In genomic region chr13:114067381-114067885, GRCh38 we compare ENCODE assay signal across 8 cellular contexts.
DNase-seq lines count a peak whose midpoint lies in the region; ATAC-seq and TF ChIP-seq lines count a peak whose summit lies in the region.

No MANE protein-coding gene starts in this region.

- peak overlapping the region; percentile 88 for H3K27ac Mint-ChIP-seq in activated T-helper 1 cell treated with anti-CD3 and anti-CD28 coated beads, Interleukin-12 subunit alpha, Interleukin-12 subunit beta, Interleukin-2, Interleukin-4 antibody, amounts not matched to agents 30 ng/mL and 10 ng/mL and 1 ng/mL, durations not matched to agents 14 hours and 24 hours and 36 hours

- H3K27me3 ChIP-seq in upper lobe of left lung (no peaks in the 10 kb centered on the region), A673 (replicated peaks; ENCODE audit: insufficient read depth, low read depth, low read length, poor library complexity) (no peaks in the 10 kb centered on the region)

- DNase-seq in GM04503 (ENCODE audit: low read depth) (peak; percentile 82), HS-5 (ENCODE audit: low read depth) (peak; percentile 25), upper lobe of left lung (no peak), A673 (ENCODE audit: low spot score) (no peak), HEK293T (ENCODE audit: extremely low spot score) (no peak)
- no peak for DNase-seq in activated T-helper 1 cell treated with anti-CD3 and anti-CD28 coated beads, Interleukin-12 subunit alpha, Interleukin-12 subunit beta, Interleukin-2, Interleukin-4 antibody, amounts not matched to agents 30 ng/mL and 10 ng/mL and 1 ng/mL, durations not matched to agents 14 hours and 24 hours and 36 hours (ENCODE audit: low spot score)

- H3K4me1 ChIP-seq in mesodermal cell (ENCODE audit: control insufficient read depth, insufficient read depth, low read length, poor library complexity, severe bottlenecking) (peaks cover 51% of the 10 kb centered on the region), upper lobe of left lung (peaks cover 57 to 68% (median 64%) of the 10 kb centered on the region in 4 donors), A673 (ENCODE audit: insufficient read depth, low read length, poor library complexity, severe bottlenecking) (peaks cover 27% of the 10 kb centered on the region)

- TF ChIP-seq EP300 in upper lobe of left lung (IDR thresholded peaks at IDR 0.05): no peak

- no peak for TF ChIP-seq POLR2A in upper lobe of left lung (IDR thresholded peaks at IDR 0.05)

- peak overlapping the region; percentile 2 for H3K27ac ChIP-seq in mesodermal cell (ENCODE audit: low read depth, low read length, severe bottlenecking)
- peak overlapping the region; percentile 88 to 98 (median 93) for H3K27ac ChIP-seq in upper lobe of left lung
- no peak overlapping the region for H3K27ac ChIP-seq in A673 (ENCODE audit: low read depth, low read length, poor library complexity, severe bottlenecking)

- 87 to 98% methylated on average over 4 to 7 of the region's 9 CpGs for WGBS in mesodermal cell (ENCODE audit: insufficient coverage in 2 of 2), 2 experiments
- 56 to 61% methylated on average over 9 of the region's 9 CpGs for WGBS in upper lobe of left lung, 2 donors

- H3K27me3 Mint-ChIP-seq in activated T-helper 1 cell treated with anti-CD3 and anti-CD28 coated beads, Interleukin-12 subunit alpha, Interleukin-12 subunit beta, Interleukin-2, Interleukin-4 antibody, amounts not matched to agents 30 ng/mL and 10 ng/mL and 1 ng/mL, durations not matched to agents 14 hours and 24 hours and 36 hours (ENCODE audit: insufficient read depth): no peaks in the 10 kb centered on the region

- H3K4me3 ChIP-seq in mesodermal cell (ENCODE audit: extremely low read depth, insufficient read depth, low read length, poor library complexity, severe bottlenecking) (no peak overlapping the region), upper lobe of left lung (no peak overlapping the region), A673 (ENCODE audit: low read depth, low read length, poor library complexity, severe bottlenecking) (no peak overlapping the region)

- intact Hi-C loops in activated T-helper 1 cell treated with anti-CD3 and anti-CD28 coated beads, Interleukin-12 subunit alpha, Interleukin-12 subunit beta, Interleukin-2, Interleukin-4 antibody, amounts not matched to agents 30 ng/mL and 10 ng/mL and 1 ng/mL, durations not matched to agents 14 hours and 24 hours and 36 hours (cut with micrococcal nuclease): loop anchor here (1.0 to 2.0 kb wide), 7 partner anchors 18 to 251 kb away; partner anchors contain the start of gene CDC16
- intact Hi-C loops in A673 (cut with micrococcal nuclease; ENCODE audit: unreplicated experiment): loop anchor here (10.0 kb wide), 1 partner anchor 47 kb away; no protein-coding TSS in a partner anchor

- H3K36me3 ChIP-seq in mesodermal cell (ENCODE audit: control insufficient read depth, insufficient read depth, low read length): peaks cover 53% of the 10 kb centered on the region
- H3K36me3 ChIP-seq in upper lobe of left lung: peaks cover 0 to 3% (median under 1%) of the 10 kb centered on the region in 4 donors
- H3K36me3 ChIP-seq in A673 (ENCODE audit: insufficient read depth, low read length, poor library complexity, severe bottlenecking): no peaks in the 10 kb centered on the region

- ATAC-seq in GM21360 (IDR thresholded peaks at IDR 0.05; ENCODE audit: unreplicated experiment) (peak; percentile 70), upper lobe of left lung (ENCODE audit: low FRiP score in 2 of 2) (no peak)

- POLR2A ChIA-PET in A673 (lab: Charles Lee; ENCODE audit: low non-redundant PET) (no interaction called here), HEK293T (lab: Yijun Ruan, JAX) (no interaction called here)

- H3K4me3 Mint-ChIP-seq in activated T-helper 1 cell treated with anti-CD3 and anti-CD28 coated beads, Interleukin-12 subunit alpha, Interleukin-12 subunit beta, Interleukin-2, Interleukin-4 antibody, amounts not matched to agents 30 ng/mL and 10 ng/mL and 1 ng/mL, durations not matched to agents 14 hours and 24 hours and 36 hours: peak overlapping the region; percentile 73

- H3K36me3 Mint-ChIP-seq in activated T-helper 1 cell treated with anti-CD3 and anti-CD28 coated beads, Interleukin-12 subunit alpha, Interleukin-12 subunit beta, Interleukin-2, Interleukin-4 antibody, amounts not matched to agents 30 ng/mL and 10 ng/mL and 1 ng/mL, durations not matched to agents 14 hours and 24 hours and 36 hours (ENCODE audit: low read depth): peaks cover 23% of the 10 kb centered on the region

- H3K9me3 ChIP-seq in mesodermal cell (ENCODE audit: control insufficient read depth, low read length): peaks cover 9% of the 10 kb centered on the region
- no peaks in the 10 kb centered on the region for H3K9me3 ChIP-seq in upper lobe of left lung
- no peaks in the 10 kb centered on the region for H3K9me3 ChIP-seq in A673 (ENCODE audit: low read depth, low read length, poor library complexity, severe bottlenecking)

- H3K4me1 Mint-ChIP-seq in activated T-helper 1 cell treated with anti-CD3 and anti-CD28 coated beads, Interleukin-12 subunit alpha, Interleukin-12 subunit beta, Interleukin-2, Interleukin-4 antibody, amounts not matched to agents 30 ng/mL and 10 ng/mL and 1 ng/mL, durations not matched to agents 14 hours and 24 hours and 36 hours (ENCODE audit: low read depth): peaks cover 51% of the 10 kb centered on the region

- CTCF ChIA-PET in A673 (lab: Charles Lee) (interaction anchor here (0.6 kb wide), 1 partner anchor 577 kb away, joined by 9 read pairs; the partner anchor contains the start of gene DCUN1D2), HEK293T (lab: Yijun Ruan, JAX) (no interaction called here)

- peaks cover 6% of the 10 kb centered on the region for H3K9me3 Mint-ChIP-seq in activated T-helper 1 cell treated with anti-CD3 and anti-CD28 coated beads, Interleukin-12 subunit alpha, Interleukin-12 subunit beta, Interleukin-2, Interleukin-4 antibody, amounts not matched to agents 30 ng/mL and 10 ng/mL and 1 ng/mL, durations not matched to agents 14 hours and 24 hours and 36 hours

- TF ChIP-seq CTCF in upper lobe of left lung (IDR thresholded peaks at IDR 0.05) (no peak), A673 (conservative IDR thresholded peaks at IDR 0.05; ENCODE audit: low read depth, low read length) (no peak)

- BruUV-seq in A673 (replicated peaks; lab: Mats Ljungman, UMichigan): no TSS peak

TF ChIP-seq in HEK293T, 16 proteins besides CTCF, POLR2A, EP300 and RAD21:
- TF ChIP-seq ARNT (IDR thresholded peaks at IDR 0.05): no peak
- TF ChIP-seq TARDBP (IDR thresholded peaks at IDR 0.05): no peak
- TF ChIP-seq FOXK2 (IDR thresholded peaks at IDR 0.05): no peak
- no peak for TF ChIP-seq HDGF (IDR thresholded peaks at IDR 0.05; ENCODE audit: borderline replicate concordance)
- no peak for TF ChIP-seq LEF1 (IDR thresholded peaks at IDR 0.05; ENCODE audit: borderline replicate concordance)
- TF ChIP-seq, protein P1, sequence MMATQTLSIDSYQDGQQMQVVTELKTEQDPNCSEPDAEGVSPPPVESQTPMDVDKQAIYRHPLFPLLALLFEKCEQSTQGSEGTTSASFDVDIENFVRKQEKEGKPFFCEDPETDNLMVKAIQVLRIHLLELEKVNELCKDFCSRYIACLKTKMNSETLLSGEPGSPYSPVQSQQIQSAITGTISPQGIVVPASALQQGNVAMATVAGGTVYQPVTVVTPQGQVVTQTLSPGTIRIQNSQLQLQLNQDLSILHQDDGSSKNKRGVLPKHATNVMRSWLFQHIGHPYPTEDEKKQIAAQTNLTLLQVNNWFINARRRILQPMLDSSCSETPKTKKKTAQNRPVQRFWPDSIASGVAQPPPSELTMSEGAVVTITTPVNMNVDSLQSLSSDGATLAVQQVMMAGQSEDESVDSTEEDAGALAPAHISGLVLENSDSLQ (IDR thresholded peaks at IDR 0.05): no peak
- TF ChIP-seq L3MBTL2 (conservative IDR thresholded peaks at IDR 0.05): no peak
- no peak for TF ChIP-seq FOXM1 (IDR thresholded peaks at IDR 0.05; ENCODE audit: borderline replicate concordance)
- TF ChIP-seq SP1 (IDR thresholded peaks at IDR 0.05): no peak

Comparison
In these comparisons a context has a peak if more than half of its experiments do, and no peak if none do; other contexts are left out.
1. DNase-seq: peak in GM04503 (single experiment) and HS-5 (single experiment); none in activated T-helper 1 cell treated with anti-CD3 and anti-CD28 coated beads, Interleukin-12 subunit alpha, Interleukin-12 subunit beta, Interleukin-2, Interleukin-4 antibody, amounts not matched to agents 30 ng/mL and 10 ng/mL and 1 ng/mL, durations not matched to agents 14 hours and 24 hours and 36 hours (single experiment), upper lobe of left lung (0 of 2), A673 (single experiment) and HEK293T (single experiment).